Comparison of ENCODE assay signal across 1 cellular context in the genomic region with DNA sequence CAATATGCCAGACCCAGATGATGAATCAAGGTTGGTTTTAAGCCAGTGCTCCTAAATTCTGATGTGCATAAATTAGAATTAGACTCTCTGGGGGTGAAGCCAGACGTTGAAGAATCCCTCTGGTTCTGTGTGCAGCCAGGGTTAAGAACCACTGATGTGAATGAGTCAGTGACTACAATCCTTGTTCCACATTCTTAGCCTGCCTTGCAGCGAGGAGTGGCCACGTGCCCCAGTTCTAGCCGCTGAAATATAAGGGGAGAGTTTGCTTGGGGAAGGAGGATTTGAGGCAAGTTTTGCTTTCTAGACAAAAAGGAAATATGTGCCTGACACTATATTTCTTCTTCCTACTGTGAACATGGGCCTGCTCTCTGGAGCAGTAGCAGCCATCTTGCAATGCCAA.
TF ChIP-seq lines count a peak whose summit lies in the region.

No MANE protein-coding gene starts in this region.

TF ChIP-seq in HepG2, 621 proteins besides CTCF, POLR2A, EP300 and RAD21:
- no peak for TF ChIP-seq SMAD9 (CRISPR knock-in tag; IDR thresholded peaks at IDR 0.05)
- TF ChIP-seq ZNF749 (CRISPR knock-in tag; IDR thresholded peaks at IDR 0.05; ENCODE audit: borderline replicate concordance) = no peak
- TF ChIP-seq TGIF2 (CRISPR knock-in tag; IDR thresholded peaks at IDR 0.05) = no peak
- no peak for TF ChIP-seq MYNN (CRISPR knock-in tag; IDR thresholded peaks at IDR 0.05; ENCODE audit: low read depth)
- TF ChIP-seq KDM5A (IDR thresholded peaks at IDR 0.05; ENCODE audit: borderline replicate concordance, low read length) = no peak
